9 cellular contexts compared by ENCODE assay signal in the genomic region with DNA sequence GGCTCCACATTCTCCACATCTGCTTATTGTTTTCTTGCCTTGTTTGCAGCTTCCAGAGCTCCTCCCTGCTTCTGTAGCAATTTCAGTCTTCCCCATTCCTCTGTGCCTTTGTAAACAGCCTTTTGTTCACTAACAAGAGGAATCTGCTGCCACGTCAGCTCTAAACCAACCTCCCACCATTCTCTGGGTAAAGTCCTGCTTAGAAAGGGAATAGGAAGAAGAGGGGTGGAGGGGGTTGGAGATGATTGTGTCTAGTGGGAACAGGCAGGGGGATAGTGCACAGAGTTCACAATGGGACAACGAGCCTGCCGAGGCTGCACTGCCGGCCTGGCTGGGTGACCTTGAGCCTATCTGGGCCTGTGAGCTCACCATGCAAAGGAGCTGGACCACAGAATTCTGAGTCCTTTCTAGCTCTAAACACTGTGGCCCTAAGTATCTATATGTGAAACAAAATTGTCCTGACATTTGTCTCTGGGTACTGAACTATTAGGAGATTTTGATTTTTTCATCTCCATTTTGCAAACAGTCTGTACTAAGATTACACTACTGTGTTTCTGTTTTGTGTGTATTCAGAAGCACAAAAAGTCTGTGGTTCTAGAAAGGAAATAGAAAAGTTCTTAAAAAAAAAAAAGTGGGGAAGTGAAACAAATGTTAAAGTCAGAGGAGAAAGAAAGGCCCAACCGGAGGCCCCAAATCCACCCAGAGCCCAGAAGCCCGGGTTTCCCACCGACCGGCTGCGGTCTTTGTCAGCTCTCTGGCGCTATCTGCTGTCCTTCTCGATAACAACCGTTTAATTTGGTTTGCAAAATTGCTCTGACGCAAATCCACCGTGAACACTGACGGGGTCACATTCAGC. TPM values are rescaled to one million over a fixed set of nuclear protein-coding genes. Genes with fewer than 3 reads are reported as not detected.
DNase-seq lines count a peak whose midpoint lies in the region; ATAC-seq and TF ChIP-seq lines count a peak whose summit lies in the region.
"Had no signal": no experiment of that assay in that cellular context is flagged by ENCODE, and none has a peak within 500 bp of the region (broad histone marks: within the 10 kb centered on the region; RNA-seq: fewer than 3 reads in every experiment).

No MANE protein-coding gene starts in this region.

- no peak overlapping the region for H3K9ac ChIP-seq in colonic mucosa (ENCODE audit: low read depth in 2 of 2, low read length in 2 of 2)

- H3K9me3 ChIP-seq in colonic mucosa (no peaks in the 10 kb centered on the region), left lung (no peaks in the 10 kb centered on the region)

- H3K27ac ChIP-seq in colonic mucosa = peak overlapping the region; percentile 30
- peak overlapping the region; percentile 60 to 72 for H3K27ac ChIP-seq in left lung

- DNase-seq in AG10803 (ENCODE audit: low read depth) (peak; percentile 94), NCI-H2227 treated with DMSO at 0.1 percent for 48 hours (lab: John Stamatoyannopoulos, UW) (peak; percentile 78), colonic mucosa (peak; percentile 71), left lung (peak; percentile 77 to 87)
- peak; percentile 72 to 79 for DNase-seq in activated CD4-positive, alpha-beta T cell treated with anti-CD3 and anti-CD28 coated beads for 4 hours
- peak; percentile 61 to 66 for DNase-seq in stimulated activated CD4-positive, alpha-beta T cell treated with anti-CD3 and anti-CD28 coated beads, Interleukin-4, amount 100 ng/mL, for 4 hours

- H3K27me3 ChIP-seq in colonic mucosa (no peaks in the 10 kb centered on the region), left lung (no peaks in the 10 kb centered on the region)

- H3K4me3 ChIP-seq in AG10803 (ENCODE audit: low read length) (peak overlapping the region; percentile 3), colonic mucosa (no peak overlapping the region), left lung (no peak overlapping the region)

- ATAC-seq in GM18867 (IDR thresholded peaks at IDR 0.05; ENCODE audit: unreplicated experiment) (peak; percentile 91), HG03097 (IDR thresholded peaks at IDR 0.05; ENCODE audit: low FRiP score, unreplicated experiment) (peak; percentile 85), left lung (peak; percentile 96)

- H3K4me1 ChIP-seq in colonic mucosa (no peaks in the 10 kb centered on the region), left lung (peaks cover 0 to 16% of the 10 kb centered on the region in 2 donors)

- peak; percentile 79 for TF ChIP-seq CTCF in AG10803 (conservative IDR thresholded peaks at IDR 0.05; ENCODE audit: low read length)
- peak; percentile 56 for TF ChIP-seq CTCF in colonic mucosa (IDR thresholded peaks at IDR 0.05)
- peak; percentile 55 to 62 for TF ChIP-seq CTCF in left lung (IDR thresholded peaks at IDR 0.05)

- no peaks in the 10 kb centered on the region for H3K36me3 ChIP-seq in colonic mucosa
- no peaks in the 10 kb centered on the region for H3K36me3 ChIP-seq in left lung

- intact Hi-C loops in colonic mucosa (cut with DNase I) (loop anchor here (1.0 kb wide), 1 partner anchor 113 kb away; no protein-coding TSS in a partner anchor), left lung (cut with DNase I) (loop anchor here in 1 of 2 donors (2.0 kb wide), 1 partner anchor 112 kb away; no protein-coding TSS in a partner anchor)

RNA-seq across cellular contexts. Expression of a gene that starts 1.4 kb away (rescaled TPM):
- total RNA-seq in colonic mucosa (under 1 TPM in 1 of 2 donors, not detected in 1; 0.27 TPM), left lung (not detected)
- total RNA-seq: activated CD8-positive, alpha-beta memory T cell treated with anti-CD3 and anti-CD28 coated beads for 36 hours had no signal

RNA-seq across cellular contexts. Expression of a gene that starts 34.1 kb away (rescaled TPM):
- total RNA-seq in colonic mucosa = 10 to 100 TPM; 15.8 to 48.2 TPM
- 10 to 100 TPM; 69.8 to 91.8 TPM for total RNA-seq in left lung
